8 cellular contexts compared by ENCODE assay signal in genomic region chr15:31974855-31975421, GRCh38. TPM values are rescaled to one million over a fixed set of nuclear protein-coding genes. Genes with fewer than 3 reads are reported as not detected.
DNase-seq lines count a peak whose midpoint lies in the region; ATAC-seq and TF ChIP-seq lines count a peak whose summit lies in the region.

No MANE protein-coding gene starts in this region.

- H3K27me3 Mint-ChIP-seq in endodermal cell (ENCODE audit: insufficient read depth): peaks cover 30% of the 10 kb centered on the region

- TF ChIP-seq RAD21 in neural cell (conservative IDR thresholded peaks at IDR 0.05): peak; percentile 90

- DNase-seq in NOMO-1 (lab: John Stamatoyannopoulos, UW; ENCODE audit: unreplicated experiment in 2 of 2) (peak; percentile 20 to 30), NOMO-1 treated with dmso at 0.1 percent for 144 hours (lab: John Stamatoyannopoulos, UW; ENCODE audit: unreplicated experiment) (no peak), LNCaP clone FGC (ENCODE audit: low read depth) (no peak), SW480 (ENCODE audit: low spot score) (peak; percentile 42), endodermal cell (peak; percentile 87)

- H3K4me2 ChIP-seq in neural cell (ENCODE audit: low read length): no peak overlapping the region

- no peaks in the 10 kb centered on the region for H3K9me3 Mint-ChIP-seq in endodermal cell

- H3K79me2 ChIP-seq in neural cell (replicated peaks; ENCODE audit: insufficient read depth, low read length): no peaks in the 10 kb centered on the region

- H3K9me3 ChIP-seq in endodermal cell (ENCODE audit: control insufficient read depth, low read length) (no peaks in the 10 kb centered on the region), neural cell (ENCODE audit: low read length) (no peaks in the 10 kb centered on the region)

- no peaks in the 10 kb centered on the region for H4K20me1 ChIP-seq in neural cell (ENCODE audit: insufficient read depth)

- H3K9me2 ChIP-seq in neural cell (ENCODE audit: insufficient read depth, low read length): no peaks in the 10 kb centered on the region

- peaks cover 16% of the 10 kb centered on the region for H3K4me1 Mint-ChIP-seq in endodermal cell

- peak; percentile 75 for TF ChIP-seq CTCF in LNCaP clone FGC (IDR thresholded peaks at IDR 0.05; ENCODE audit: control insufficient read depth, extremely low read depth, insufficient read depth)
- peak; percentile 85 for TF ChIP-seq CTCF in endodermal cell (conservative IDR thresholded peaks at IDR 0.05)
- TF ChIP-seq CTCF in neural cell (IDR thresholded peaks at IDR 0.05; ENCODE audit: poor library complexity, severe bottlenecking): peak; percentile 89

- no peaks in the 10 kb centered on the region for H3K36me3 ChIP-seq in endodermal cell (ENCODE audit: control insufficient read depth, insufficient read depth, low read length)
- H3K36me3 ChIP-seq in neural cell (ENCODE audit: insufficient read depth, low read length): no peaks in the 10 kb centered on the region

- H3K9ac ChIP-seq in endodermal cell (ENCODE audit: extremely low read depth, low read length, poor library complexity, severe bottlenecking): no peak overlapping the region
- H3K9ac ChIP-seq in neural cell (ENCODE audit: low read length): no peak overlapping the region

- H3K4me3 Mint-ChIP-seq in endodermal cell: peak overlapping the region; percentile 30

- no peak for TF ChIP-seq EP300 in neural cell (conservative IDR thresholded peaks at IDR 0.05; ENCODE audit: poor library complexity, severe bottlenecking)

- no peaks in the 10 kb centered on the region for H3F3A ChIP-seq in neural cell (ENCODE audit: insufficient read depth, low read length, poor library complexity, severe bottlenecking)

- WGBS in endodermal cell (ENCODE audit: insufficient coverage in 1 of 2, insufficient read length in 1 of 2), 2 experiments: 32 to 44% methylated on average over 11 to 18 of the region's 18 CpGs

- no peaks in the 10 kb centered on the region for H3K36me3 Mint-ChIP-seq in endodermal cell (ENCODE audit: low read depth)

- no peaks in the 10 kb centered on the region for H3K4me1 ChIP-seq in endodermal cell (ENCODE audit: control insufficient read depth, insufficient read depth, low read length)

- ATAC-seq in HG03439 (IDR thresholded peaks at IDR 0.05; ENCODE audit: unreplicated experiment): no peak
- no peak for ATAC-seq in HG02759 (IDR thresholded peaks at IDR 0.05; ENCODE audit: unreplicated experiment)

- no peak overlapping the region for H3K27ac ChIP-seq in endodermal cell (ENCODE audit: low read depth, low read length)
- no peak overlapping the region for H3K27ac ChIP-seq in neural cell (ENCODE audit: low read length)

- H3K27me3 ChIP-seq in endodermal cell (ENCODE audit: control insufficient read depth, insufficient read depth, low read length, poor library complexity, severe bottlenecking) (peaks cover 9% of the 10 kb centered on the region), neural cell (ENCODE audit: insufficient read depth, low read depth, low read length) (no peaks in the 10 kb centered on the region)

- no peak overlapping the region for H2AFZ ChIP-seq in neural cell (ENCODE audit: low read depth, low read length)

- H3K4me3 ChIP-seq in LNCaP clone FGC (ENCODE audit: low read depth, low read length): peak overlapping the region; percentile 22; the same call in 1 of the 2 replicates
- no peak overlapping the region for H3K4me3 ChIP-seq in endodermal cell (ENCODE audit: low read length)
- no peak overlapping the region for H3K4me3 ChIP-seq in neural cell (ENCODE audit: low read length)

- H3K27ac Mint-ChIP-seq in endodermal cell: no peak overlapping the region

TF ChIP-seq in neural cell, 6 proteins besides CTCF, POLR2A, EP300 and RAD21:
- TF ChIP-seq EZH2 (IDR thresholded peaks at IDR 0.05; ENCODE audit: borderline replicate concordance, insufficient read depth, low read length, poor library complexity, severe bottlenecking): no peak
- TF ChIP-seq MXI1 (conservative IDR thresholded peaks at IDR 0.05; ENCODE audit: poor library complexity, severe bottlenecking): no peak
- no peak for TF ChIP-seq TAF1 (IDR thresholded peaks at IDR 0.05; ENCODE audit: low read depth)
- TF ChIP-seq SMC3 (conservative IDR thresholded peaks at IDR 0.05; ENCODE audit: poor library complexity): peak; percentile 87

RNA-seq across cellular contexts. Expression of gene CHRNA7, which starts 55.4 kb away (rescaled TPM):
- 1 to 10 TPM; 7.5 to 8.0 TPM for total RNA-seq in endodermal cell
- polyA plus RNA-seq in endodermal cell (2013, experiment 1 of 2): 4.5 TPM
- polyA plus RNA-seq in endodermal cell (2013, experiment 2 of 2): 5.4 TPM
- polyA plus RNA-seq in neural cell: 3.1 and 5.0 TPM in 2 replicates
- polyA minus RNA-seq in neural cell: 7.5 and 8.3 TPM in 2 replicates

Comparison
In these comparisons a context has a peak if more than half of its experiments do, and no peak if none do; other contexts are left out.
1. DNase-seq: peak in NOMO-1 (2 of 2), SW480 (single experiment) and endodermal cell (single experiment); none in NOMO-1 treated with dmso at 0.1 percent for 144 hours (single experiment) and LNCaP clone FGC (single experiment).
2. Peak in every context shown above with its lines, with median percentiles within 50 percentile points of each other: CTCF ChIP-seq.